1 cellular context compared by ENCODE assay signal in genomic region chr10:73653701-73654100, GRCh38.
A peak's percentile ranks its signal among the peaks of the same experiment; 100 is the strongest.
TF ChIP-seq lines count a peak whose summit lies in the region.

No MANE protein-coding gene starts in this region.

TF ChIP-seq in K562, 482 proteins besides CTCF, POLR2A, EP300 and RAD21 (continued from another document):
- TF ChIP-seq HBP1 (CRISPR knock-in tag; IDR thresholded peaks at IDR 0.05) (no peak), ZBTB34 (CRISPR knock-in tag; IDR thresholded peaks at IDR 0.05) (no peak), CHD7 (IDR thresholded peaks at IDR 0.05; ENCODE audit: low read depth, low read length) (no peak), MCM7 (IDR thresholded peaks at IDR 0.05) (0 out of 4 replicates have a peak, but pooled peaks of 1 of the 2 experiments have one; percentile 82), LARP7 (IDR thresholded peaks at IDR 0.05) (peak; percentile 53; the same call in 1 of the 2 replicates), NRF1 (conservative IDR thresholded peaks at IDR 0.05 in 1 of 2, IDR thresholded peaks at IDR 0.05 in 1 of 2) (0 out of 4 replicates have a peak, but pooled peaks of 1 of the 2 experiments have one; percentile 14), RBM22 (IDR thresholded peaks at IDR 0.05; ENCODE audit: low read depth, low read length, poor library complexity, severe bottlenecking) (no peak), POLR2G (IDR thresholded peaks at IDR 0.05; ENCODE audit: low read depth, low read length) (no peak), TCF3 (CRISPR knock-in tag; IDR thresholded peaks at IDR 0.05) (no peak), E2F5 (CRISPR knock-in tag; IDR thresholded peaks at IDR 0.05) (no peak), JUND (IDR thresholded peaks at IDR 0.05; ENCODE audit: borderline replicate concordance, low read depth, low read length) (peak; percentile 48; the same call in 1 of the 2 replicates), JUND (tag; IDR thresholded peaks at IDR 0.05; ENCODE audit: borderline replicate concordance, low read depth, low read length) (peak; percentile 40; the same call in 1 of the 3 replicates), ZBTB17 (CRISPR knock-in tag; IDR thresholded peaks at IDR 0.05) (no peak), ARID3B (CRISPR knock-in tag; IDR thresholded peaks at IDR 0.05; ENCODE audit: borderline replicate concordance) (no peak), MAZ (CRISPR knock-in tag; conservative IDR thresholded peaks at IDR 0.05 in 1 of 2, IDR thresholded peaks at IDR 0.05 in 1 of 2) (peak in 1 of 2 experiments; percentile 48; a peak in 1 of 4 replicates), ZNF263 (CRISPR knock-in tag; IDR thresholded peaks at IDR 0.05; ENCODE audit: borderline replicate concordance) (0 out of 2 replicates have a peak, but pooled peaks have one; percentile 18), ZNF217 (CRISPR knock-in tag; IDR thresholded peaks at IDR 0.05) (no peak), POLR2H (tag; IDR thresholded peaks at IDR 0.05; ENCODE audit: low read depth) (no peak), SETDB1 (IDR thresholded peaks at IDR 0.05; ENCODE audit: low read length) (no peak), ZC3H4 (CRISPR knock-in tag; IDR thresholded peaks at IDR 0.05; ENCODE audit: borderline replicate concordance) (no peak)
TF ChIP-seq in K562: peak in this region for 41.
